ENCODE assay signal across 11 cellular contexts in genomic region chr22:36362077-36362476, GRCh38. TPM values are rescaled to one million over a fixed set of nuclear protein-coding genes. Genes with fewer than 3 reads are reported as not detected.
DNase-seq lines count a peak whose midpoint lies in the region; ATAC-seq and TF ChIP-seq lines count a peak whose summit lies in the region.
"Had no signal": no experiment of that assay in that cellular context is flagged by ENCODE, and none has a peak within 500 bp of the region (broad histone marks: within the 10 kb centered on the region; RNA-seq: fewer than 3 reads in every experiment).

No MANE protein-coding gene starts in this region.

- H3K27me3 ChIP-seq in body of pancreas (no peaks in the 10 kb centered on the region), lung (ENCODE audit: control insufficient read depth, insufficient read depth) (no peaks in the 10 kb centered on the region), testis (no peaks in the 10 kb centered on the region)

- 76 to 84% methylated on average over 4 of the region's 4 CpGs for WGBS in body of pancreas, 2 donors
- WGBS in lung, 2 donors, result 61 to 84% methylated on average over 4 of the region's 4 CpGs
- WGBS in testis, 2 donors, result 78 to 82% methylated on average over 4 of the region's 4 CpGs

- ATAC-seq in body of pancreas, result no peak
- no peak for ATAC-seq in lung (ENCODE audit: insufficient read depth, low FRiP score)
- no peak for ATAC-seq in HG02763 (IDR thresholded peaks at IDR 0.05; ENCODE audit: unreplicated experiment)

- peaks cover 40% of the 10 kb centered on the region for H3K36me3 Mint-ChIP-seq in activated CD4-positive, alpha-beta T cell treated with anti-CD3 and anti-CD28 coated beads, Interleukin-2, amount 10 ng/mL, durations not matched to agents 24 days and 14 days (ENCODE audit: low read depth)

- TF ChIP-seq CTCF in body of pancreas (IDR thresholded peaks at IDR 0.05) (no peak), lung (IDR thresholded peaks at IDR 0.05; ENCODE audit: control extremely low read depth, extremely low read depth) (no peak), testis (IDR thresholded peaks at IDR 0.05) (no peak)

- H3K4me1 ChIP-seq in body of pancreas (peaks cover 98% of the 10 kb centered on the region), lung (ENCODE audit: control insufficient read depth in 2 of 2, insufficient read depth in 2 of 2, low read length in 2 of 2) (peaks cover 59 to 67% of the 10 kb centered on the region in 2 donors), testis (peaks cover 41% of the 10 kb centered on the region)

- DNase-seq in activated CD4-positive, alpha-beta T cell treated with anti-CD3 and anti-CD28 coated beads, Interleukin-2, amount 10 ng/mL, durations not matched to agents 24 days and 14 days, result no peak
- no peak for DNase-seq in activated CD4-positive, alpha-beta T cell treated with anti-CD3 and anti-CD28 coated beads for 4 hours
- DNase-seq in body of pancreas (no peak), lung (ENCODE audit: low spot score) (no peak), testis (no peak), AG08396 (ENCODE audit: low spot score) (no peak), ACHN (no peak)
- DNase-seq: activated T-cell treated with anti-CD3 and anti-CD28 coated beads, Interleukin-2, amount 50 U/mL, for 1 hour; NCI-H1694 treated with DMSO at 0.1 percent for 48 hours; stimulated activated CD8-positive, alpha-beta memory T cell treated with anti-CD3 and anti-CD28 coated beads, Interleukin-4, amount 100 ng/mL, for 48 hours had no signal

- peak overlapping the region; percentile 83 to 98 (median 90) for H3K27ac ChIP-seq in body of pancreas
- H3K27ac ChIP-seq in lung (ENCODE audit: low read depth in 1 of 2, low read length in 1 of 2), result peak overlapping the region; percentile 25 to 61
- peak overlapping the region; percentile 46 to 62 for H3K27ac ChIP-seq in testis

- H3K4me1 Mint-ChIP-seq in activated CD4-positive, alpha-beta T cell treated with anti-CD3 and anti-CD28 coated beads, Interleukin-2, amount 10 ng/mL, durations not matched to agents 24 days and 14 days, result peaks cover 80% of the 10 kb centered on the region

- H3K4me3 Mint-ChIP-seq in activated CD4-positive, alpha-beta T cell treated with anti-CD3 and anti-CD28 coated beads, Interleukin-2, amount 10 ng/mL, durations not matched to agents 24 days and 14 days, result peak overlapping the region; percentile 15

- H3K27ac Mint-ChIP-seq in activated CD4-positive, alpha-beta T cell treated with anti-CD3 and anti-CD28 coated beads, Interleukin-2, amount 10 ng/mL, durations not matched to agents 24 days and 14 days, result peak overlapping the region; percentile 89

- H3K4me3 ChIP-seq in body of pancreas (no peak overlapping the region), lung (no peak overlapping the region), testis (no peak overlapping the region)

- H3K36me3 ChIP-seq in body of pancreas (replicated peaks in 1 of 2; ENCODE audit: insufficient read depth in 1 of 2, low read depth in 2 of 2) (no peaks in the 10 kb centered on the region), lung (ENCODE audit: control insufficient read depth in 2 of 2, insufficient read depth in 2 of 2, low read length in 2 of 2) (peaks cover 0 to 10% of the 10 kb centered on the region in 2 donors), testis (ENCODE audit: low read depth, missing control alignments) (no peaks in the 10 kb centered on the region)

- TF ChIP-seq POLR2A in body of pancreas (IDR thresholded peaks at IDR 0.05) (no peak), testis (IDR thresholded peaks at IDR 0.05) (no peak)

- no peaks in the 10 kb centered on the region for H3K9me3 ChIP-seq in body of pancreas
- no peaks in the 10 kb centered on the region for H3K9me3 ChIP-seq in lung (ENCODE audit: control insufficient read depth in 2 of 2, insufficient read depth in 1 of 2, low read length in 1 of 2)
- no peaks in the 10 kb centered on the region for H3K9me3 ChIP-seq in testis

- intact Hi-C loops in activated CD4-positive, alpha-beta T cell treated with anti-CD3 and anti-CD28 coated beads, Interleukin-2, amount 10 ng/mL, durations not matched to agents 24 days and 14 days (cut with micrococcal nuclease), result no loop called here
- intact Hi-C loops in body of pancreas (cut with DNase I), result no loop called here
- intact Hi-C loops in testis (cut with DNase I; ENCODE audit: low total_unique reads), result no loop called here

- in situ Hi-C loops in ACHN (cut with HindIII; ENCODE audit: low pct_ligation_motif_present, low pct_unique_long_range_greater_than_20kb, low sequenced_read_pairs), result no loop called here

- H3K9me3 Mint-ChIP-seq in activated CD4-positive, alpha-beta T cell treated with anti-CD3 and anti-CD28 coated beads, Interleukin-2, amount 10 ng/mL, durations not matched to agents 24 days and 14 days, result no peaks in the 10 kb centered on the region

- H3K27me3 Mint-ChIP-seq in activated CD4-positive, alpha-beta T cell treated with anti-CD3 and anti-CD28 coated beads, Interleukin-2, amount 10 ng/mL, durations not matched to agents 24 days and 14 days, result no peaks in the 10 kb centered on the region

RNA-seq across cellular contexts. Expression of gene MYH9, which starts 25.7 kb away (rescaled TPM):
- total RNA-seq in activated CD4-positive, alpha-beta T cell treated with anti-CD3 and anti-CD28 coated beads, Interleukin-2, amount 10 ng/mL, durations not matched to agents 24 days and 14 days, result 625 and 633 TPM in 2 replicates
- total RNA-seq in body of pancreas (100 to 1,000 TPM; 294 to 323 TPM), lung (100 to 1,000 TPM; 398 to 667 TPM), testis (100 to 1,000 TPM; 141 to 146 TPM)
- polyA plus RNA-seq in lung (100 to 1,000 TPM; 184 to 266 TPM), testis (ENCODE audit: insufficient read depth, low read depth, low replicate concordance) (129 TPM)
